ENCODE assay signal across 8 cellular contexts in the genomic region with DNA sequence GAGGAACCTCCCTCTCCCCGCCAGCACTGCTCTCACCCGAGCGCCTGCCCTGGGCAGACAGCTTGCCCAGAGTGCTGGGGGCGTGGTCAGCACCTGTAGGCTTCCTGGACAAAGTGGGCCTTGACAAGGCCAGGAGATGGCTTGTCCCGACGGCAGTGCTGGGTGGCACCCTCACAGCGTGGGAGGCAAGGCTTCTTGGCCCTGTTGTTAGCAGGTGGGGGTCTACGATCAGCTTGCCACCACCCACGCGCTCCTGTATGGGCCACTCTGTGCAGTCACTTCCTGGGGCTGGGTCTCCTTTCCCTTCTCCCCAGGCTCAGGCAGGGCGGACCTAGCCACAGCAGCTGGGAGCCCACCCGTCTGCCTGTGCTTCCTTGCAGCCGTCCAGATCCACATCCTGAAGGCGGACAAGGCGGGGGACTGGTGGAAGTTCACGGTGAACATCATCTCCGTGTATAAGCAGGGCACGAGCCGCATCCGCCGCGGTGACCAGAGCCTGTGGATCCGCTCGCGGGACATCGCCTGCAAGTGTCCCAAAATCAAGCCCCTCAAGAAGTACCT.
DNase-seq lines count a peak whose midpoint lies in the region; ATAC-seq and TF ChIP-seq lines count a peak whose summit lies in the region.

No MANE protein-coding gene starts in this region.

- 44 to 46% methylated on average over 26 of the region's 26 CpGs for WGBS in ectodermal cell, 2 experiments

- no peaks in the 10 kb centered on the region for H3K79me2 ChIP-seq in OCI-LY7 (ENCODE audit: insufficient read depth, low read depth, low read length)

- BruUV-seq in OCI-LY7 (replicated peaks; lab: Mats Ljungman, UMichigan): no TSS peak

- no peak overlapping the region for H3K4me3 ChIP-seq in CD4-positive, CD25-positive, alpha-beta regulatory T cell (ENCODE audit: low read depth, low read length)
- peak overlapping the region; percentile 44 for H3K4me3 ChIP-seq in OCI-LY7 (ENCODE audit: low read depth, low read length, poor library complexity, severe bottlenecking)
- H3K4me3 ChIP-seq in ectodermal cell (ENCODE audit: insufficient read depth, low read depth, low read length): peak overlapping the region; percentile 16

- no peak for ATAC-seq in CD4-positive, CD25-positive, alpha-beta regulatory T cell (ENCODE audit: low read depth in 2 of 2)
- ATAC-seq in HG03045 (IDR thresholded peaks at IDR 0.05; ENCODE audit: unreplicated experiment) (no peak), GM19452 (IDR thresholded peaks at IDR 0.05; ENCODE audit: unreplicated experiment) (no peak)

- no peaks in the 10 kb centered on the region for H4K20me1 ChIP-seq in OCI-LY7 (ENCODE audit: insufficient read depth, low read length)

- no peak for DNase-seq in CD4-positive, CD25-positive, alpha-beta regulatory T cell
- DNase-seq in OCI-LY7 (ENCODE audit: low spot score) (no peak), nephron progenitor cell (no peak), SW480 (ENCODE audit: low spot score) (no peak), NCI-H128 (lab: John Stamatoyannopoulos, UW; ENCODE audit: unreplicated experiment) (no peak)

- H3K9me3 Mint-ChIP-seq in CD4-positive, CD25-positive, alpha-beta regulatory T cell: no peaks in the 10 kb centered on the region
- no peaks in the 10 kb centered on the region for H3K9me3 Mint-ChIP-seq in nephron progenitor cell

- H2AFZ ChIP-seq in OCI-LY7 (ENCODE audit: low read length): no peak overlapping the region

- no peak overlapping the region for H3K27ac ChIP-seq in CD4-positive, CD25-positive, alpha-beta regulatory T cell (ENCODE audit: insufficient read depth, low read length, poor library complexity, severe bottlenecking)
- H3K27ac ChIP-seq in OCI-LY7 (ENCODE audit: low read depth, low read length, poor library complexity, severe bottlenecking): no peak overlapping the region
- H3K27ac ChIP-seq in ectodermal cell (ENCODE audit: insufficient read depth, low read depth, low read length, poor library complexity, severe bottlenecking): no peak overlapping the region

- POLR2A ChIA-PET in OCI-LY7 (lab: Charles Lee): no interaction called here

- H3K27ac Mint-ChIP-seq in CD4-positive, CD25-positive, alpha-beta regulatory T cell: peak overlapping the region in 1 of 3 donors; percentile 20
- H3K27ac Mint-ChIP-seq in nephron progenitor cell: no peak overlapping the region

- H3K36me3 ChIP-seq in CD4-positive, CD25-positive, alpha-beta regulatory T cell (ENCODE audit: control insufficient read depth, insufficient read depth, low read length): no peaks in the 10 kb centered on the region
- H3K36me3 ChIP-seq in OCI-LY7 (ENCODE audit: insufficient read depth, low read length) (no peaks in the 10 kb centered on the region), ectodermal cell (ENCODE audit: control insufficient read depth, insufficient read depth, low read length) (no peaks in the 10 kb centered on the region)

- H3K36me3 Mint-ChIP-seq in CD4-positive, CD25-positive, alpha-beta regulatory T cell: no peaks in the 10 kb centered on the region
- H3K36me3 Mint-ChIP-seq in nephron progenitor cell (ENCODE audit: low read depth): peaks cover 13% of the 10 kb centered on the region

- H3K27me3 Mint-ChIP-seq in CD4-positive, CD25-positive, alpha-beta regulatory T cell: peaks cover 4% of the 10 kb centered on the region
- peaks cover 12% of the 10 kb centered on the region for H3K27me3 Mint-ChIP-seq in nephron progenitor cell (ENCODE audit: low read depth, poor library complexity)

- intact Hi-C loops in OCI-LY7 (cut with micrococcal nuclease; ENCODE audit: unreplicated experiment): no loop called here

- H3K4me1 Mint-ChIP-seq in CD4-positive, CD25-positive, alpha-beta regulatory T cell: peaks cover 0 to 24% (median 3%) of the 10 kb centered on the region in 4 donors
- H3K4me1 Mint-ChIP-seq in nephron progenitor cell: peaks cover 65% of the 10 kb centered on the region

- peak overlapping the region; percentile 48 to 91 (median 82) for H3K4me3 Mint-ChIP-seq in CD4-positive, CD25-positive, alpha-beta regulatory T cell
- H3K4me3 Mint-ChIP-seq in nephron progenitor cell: peak overlapping the region; percentile 74

- peak overlapping the region; percentile 65 for H3K4me2 ChIP-seq in OCI-LY7 (ENCODE audit: low read length)

- CTCF ChIA-PET in OCI-LY7 (lab: Charles Lee; ENCODE audit: unreplicated experiment): no interaction called here

- H3K4me1 ChIP-seq in CD4-positive, CD25-positive, alpha-beta regulatory T cell (ENCODE audit: control insufficient read depth, insufficient read depth, low read length, poor library complexity, severe bottlenecking): peaks cover 11% of the 10 kb centered on the region
- H3K4me1 ChIP-seq in OCI-LY7 (ENCODE audit: insufficient read depth, low read length, poor library complexity, severe bottlenecking) (no peaks in the 10 kb centered on the region), ectodermal cell (ENCODE audit: control insufficient read depth, insufficient read depth, low read length) (peaks cover 33% of the 10 kb centered on the region)

- H3K27me3 ChIP-seq in CD4-positive, CD25-positive, alpha-beta regulatory T cell (ENCODE audit: control insufficient read depth, insufficient read depth, low read length): no peaks in the 10 kb centered on the region
- H3K27me3 ChIP-seq in ectodermal cell (ENCODE audit: control insufficient read depth, insufficient read depth, low read length, poor library complexity, severe bottlenecking): peaks cover 39% of the 10 kb centered on the region

- TF ChIP-seq CTCF in OCI-LY7 (conservative IDR thresholded peaks at IDR 0.05; ENCODE audit: low read length) (no peak), nephron progenitor cell (IDR thresholded peaks at IDR 0.05) (no peak)

- no peaks in the 10 kb centered on the region for H3K9me2 ChIP-seq in OCI-LY7 (ENCODE audit: insufficient read depth, low read length)

- no peaks in the 10 kb centered on the region for H3K9me3 ChIP-seq in CD4-positive, CD25-positive, alpha-beta regulatory T cell (ENCODE audit: control insufficient read depth in 2 of 2, low read length in 2 of 2)
- H3K9me3 ChIP-seq in OCI-LY7 (ENCODE audit: low read length) (no peaks in the 10 kb centered on the region), ectodermal cell (ENCODE audit: control insufficient read depth, low read length) (no peaks in the 10 kb centered on the region)
